In the genomic region with DNA sequence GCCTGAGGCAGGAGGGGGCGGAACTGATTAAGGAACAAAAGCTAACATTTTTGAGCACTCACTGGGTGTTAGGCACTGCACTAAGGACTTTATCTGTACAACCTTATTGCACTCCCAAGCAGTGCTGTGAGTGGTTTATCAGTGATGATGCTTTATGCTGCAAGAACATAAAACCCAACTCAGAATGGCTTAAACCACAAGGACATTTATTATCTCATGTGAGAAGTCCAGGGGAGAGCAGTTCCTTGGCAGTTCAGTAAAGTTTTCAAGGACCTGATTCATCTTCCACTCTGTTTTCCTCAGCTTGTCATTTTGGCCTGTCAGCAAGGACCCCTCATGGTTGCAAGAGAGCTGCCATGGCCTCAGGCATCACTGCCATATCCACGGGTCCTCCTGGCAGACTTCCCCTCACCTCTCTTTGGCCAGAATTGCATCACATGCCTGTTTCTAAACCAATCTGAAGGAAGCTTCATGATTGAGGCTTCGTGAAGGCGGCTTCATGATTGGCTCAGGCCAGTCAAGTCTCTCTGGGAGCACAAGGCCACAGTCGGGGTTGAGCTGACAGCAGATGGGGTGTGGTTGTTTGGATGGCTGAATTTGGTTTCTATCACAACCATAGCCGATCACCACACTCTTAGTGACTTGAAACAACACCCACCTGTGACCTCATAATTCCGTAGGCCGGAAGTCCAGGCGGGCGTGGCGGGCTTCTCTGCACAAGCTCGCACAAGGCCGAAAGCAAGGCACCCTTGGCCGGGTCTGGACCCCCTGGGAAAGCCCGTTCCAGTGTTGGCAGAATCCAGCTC, we compare ENCODE assay signal across 8 cellular contexts. TPM values are rescaled to one million over a fixed set of nuclear protein-coding genes. Genes with fewer than 3 reads are reported as not detected.
A peak's percentile ranks its signal among the peaks of the same experiment; 100 is the strongest.
DNase-seq lines count a peak whose midpoint lies in the region; ATAC-seq and TF ChIP-seq lines count a peak whose summit lies in the region.

No MANE protein-coding gene starts in this region.

- peaks cover 46% of the 10 kb centered on the region for H3K4me1 Mint-ChIP-seq in activated T-helper 1 cell treated with anti-CD3 and anti-CD28 coated beads, Interleukin-12 subunit alpha, Interleukin-12 subunit beta, Interleukin-2, Interleukin-4 antibody, amounts not matched to agents 30 ng/mL and 10 ng/mL and 1 ng/mL, durations not matched to agents 14 hours and 24 hours and 36 hours (ENCODE audit: low read depth)

- WGBS in lung, 2 donors, result 60 to 75% methylated on average over 15 of the region's 15 CpGs

- no peak overlapping the region for H3K4me3 ChIP-seq in lung
- no peak overlapping the region for H3K4me3 ChIP-seq in MG63

- peaks cover 2% of the 10 kb centered on the region for H3K36me3 Mint-ChIP-seq in activated T-helper 1 cell treated with anti-CD3 and anti-CD28 coated beads, Interleukin-12 subunit alpha, Interleukin-12 subunit beta, Interleukin-2, Interleukin-4 antibody, amounts not matched to agents 30 ng/mL and 10 ng/mL and 1 ng/mL, durations not matched to agents 14 hours and 24 hours and 36 hours (ENCODE audit: low read depth)

- no peak overlapping the region for H3K4me3 Mint-ChIP-seq in activated T-helper 1 cell treated with anti-CD3 and anti-CD28 coated beads, Interleukin-12 subunit alpha, Interleukin-12 subunit beta, Interleukin-2, Interleukin-4 antibody, amounts not matched to agents 30 ng/mL and 10 ng/mL and 1 ng/mL, durations not matched to agents 14 hours and 24 hours and 36 hours

- CTCF ChIA-PET in GM10248 (lab: Yijun Ruan, JAX), result interaction anchor here (1.2 to 6.1 kb wide), 6 partner anchors 9 to 229 kb away, joined by 4 to 44 read pairs (median 18); no protein-coding TSS in a partner anchor
- CTCF ChIA-PET in RWPE1 (lab: Yijun Ruan, JAX), result interaction anchor here (0.6 to 2.7 kb wide), 6 partner anchors 11 to 134 kb away, joined by 3 to 21 read pairs (median 4); a partner anchor contains a TSS

- peak overlapping the region; percentile 91 for H3K27ac Mint-ChIP-seq in activated T-helper 1 cell treated with anti-CD3 and anti-CD28 coated beads, Interleukin-12 subunit alpha, Interleukin-12 subunit beta, Interleukin-2, Interleukin-4 antibody, amounts not matched to agents 30 ng/mL and 10 ng/mL and 1 ng/mL, durations not matched to agents 14 hours and 24 hours and 36 hours

- POLR2A ChIA-PET in GM10248 (lab: Yijun Ruan, JAX) (no interaction called here), RWPE1 (lab: Yijun Ruan, JAX; ENCODE audit: low non-redundant PET) (interaction anchor here (0.5 kb wide), 1 partner anchor 138 kb away, joined by 7 read pairs; no protein-coding TSS in a partner anchor)

- H3K4me1 ChIP-seq in lung (ENCODE audit: control insufficient read depth in 2 of 2, insufficient read depth in 2 of 2, low read length in 2 of 2), result peaks cover 0 to 35% of the 10 kb centered on the region in 2 donors

- H3K9me3 Mint-ChIP-seq in activated T-helper 1 cell treated with anti-CD3 and anti-CD28 coated beads, Interleukin-12 subunit alpha, Interleukin-12 subunit beta, Interleukin-2, Interleukin-4 antibody, amounts not matched to agents 30 ng/mL and 10 ng/mL and 1 ng/mL, durations not matched to agents 14 hours and 24 hours and 36 hours, result no peaks in the 10 kb centered on the region

- H3K27me3 Mint-ChIP-seq in activated T-helper 1 cell treated with anti-CD3 and anti-CD28 coated beads, Interleukin-12 subunit alpha, Interleukin-12 subunit beta, Interleukin-2, Interleukin-4 antibody, amounts not matched to agents 30 ng/mL and 10 ng/mL and 1 ng/mL, durations not matched to agents 14 hours and 24 hours and 36 hours (ENCODE audit: insufficient read depth), result peaks cover 2% of the 10 kb centered on the region

- no peak for TF ChIP-seq CTCF in GM10248 (IDR thresholded peaks at IDR 0.05; ENCODE audit: control extremely low read depth, extremely low read depth, low read depth, missing control alignments)
- no peak for TF ChIP-seq CTCF in lung (IDR thresholded peaks at IDR 0.05; ENCODE audit: control extremely low read depth, extremely low read depth)
- TF ChIP-seq CTCF in RWPE1 (conservative IDR thresholded peaks at IDR 0.05; ENCODE audit: low read depth), result no peak

- H3K27ac ChIP-seq in lung (ENCODE audit: low read depth in 1 of 2, low read length in 1 of 2), result peak overlapping the region; percentile 79 to 80
- no peak overlapping the region for H3K27ac ChIP-seq in RWPE1

- H3K27me3 ChIP-seq in lung (ENCODE audit: control insufficient read depth, insufficient read depth) (no peaks in the 10 kb centered on the region), MG63 (no peaks in the 10 kb centered on the region)

- ATAC-seq in HG02973 (IDR thresholded peaks at IDR 0.05; ENCODE audit: unreplicated experiment) (peak; percentile 50), lung (ENCODE audit: insufficient read depth, low FRiP score) (no peak)

- H3K36me3 ChIP-seq in lung (ENCODE audit: control insufficient read depth in 2 of 2, insufficient read depth in 2 of 2, low read length in 2 of 2) (no peaks in the 10 kb centered on the region), MG63 (no peaks in the 10 kb centered on the region)

- H3K9me3 ChIP-seq in lung (ENCODE audit: control insufficient read depth in 2 of 2, insufficient read depth in 1 of 2, low read length in 1 of 2), result no peaks in the 10 kb centered on the region
- H3K9me3 ChIP-seq in MG63, result no peaks in the 10 kb centered on the region

- intact Hi-C loops in activated T-helper 1 cell treated with anti-CD3 and anti-CD28 coated beads, Interleukin-12 subunit alpha, Interleukin-12 subunit beta, Interleukin-2, Interleukin-4 antibody, amounts not matched to agents 30 ng/mL and 10 ng/mL and 1 ng/mL, durations not matched to agents 14 hours and 24 hours and 36 hours (cut with micrococcal nuclease), result loop anchor here (1.0 kb wide), 3 partner anchors 10 to 47 kb away; no protein-coding TSS in a partner anchor

- peak; percentile 60 for DNase-seq in GM10248 (ENCODE audit: extremely low spot score)
- no peak for DNase-seq in activated T-helper 1 cell treated with anti-CD3 and anti-CD28 coated beads, Interleukin-12 subunit alpha, Interleukin-12 subunit beta, Interleukin-2, Interleukin-4 antibody, amounts not matched to agents 30 ng/mL and 10 ng/mL and 1 ng/mL, durations not matched to agents 14 hours and 24 hours and 36 hours (ENCODE audit: low spot score)
- DNase-seq in lung (ENCODE audit: low spot score), result no peak
- DNase-seq in MG63, result no peak
- DNase-seq in T1000 (lab: John Stamatoyannopoulos, UW), result no peak
- no peak for DNase-seq in RWPE1 (ENCODE audit: low spot score)
- DNase-seq in NCI-H187 (lab: John Stamatoyannopoulos, UW), result no peak

RNA-seq across cellular contexts. Expression of a gene that starts 15.8 kb away (rescaled TPM):
- 0.21 and 0.22 TPM in 2 replicates for total RNA-seq in activated T-helper 1 cell treated with anti-CD3 and anti-CD28 coated beads, Interleukin-12 subunit alpha, Interleukin-12 subunit beta, Interleukin-2, Interleukin-4 antibody, amounts not matched to agents 30 ng/mL and 10 ng/mL and 1 ng/mL, durations not matched to agents 14 hours and 24 hours and 36 hours
- 1 to 10 TPM; 5.2 to 7.4 TPM for total RNA-seq in lung
- 10 to 100 TPM in 1 of 2 donors, 1 to 10 TPM in 1; 3.2 to 10.0 TPM for polyA plus RNA-seq in lung
- total RNA-seq in MG63 (2014; rRNA removed; shearing (Covaris generic); ENCODE audit: low replicate concordance), result not detected in 2 replicates

RNA-seq across cellular contexts. Expression of a gene that starts 23.1 kb away (rescaled TPM):
- 0.13 and 0.29 TPM in 2 replicates for total RNA-seq in activated T-helper 1 cell treated with anti-CD3 and anti-CD28 coated beads, Interleukin-12 subunit alpha, Interleukin-12 subunit beta, Interleukin-2, Interleukin-4 antibody, amounts not matched to agents 30 ng/mL and 10 ng/mL and 1 ng/mL, durations not matched to agents 14 hours and 24 hours and 36 hours
- total RNA-seq in lung, result 1 to 10 TPM; 4.1 to 4.9 TPM
- 1 to 10 TPM; 1.2 to 1.3 TPM for polyA plus RNA-seq in lung
- not detected in 2 replicates for total RNA-seq in MG63 (2014; rRNA removed; shearing (Covaris generic); ENCODE audit: low replicate concordance)

RNA-seq across cellular contexts. Expression of a gene that starts 43.7 kb away (rescaled TPM):
- not detected in 2 replicates for total RNA-seq in activated T-helper 1 cell treated with anti-CD3 and anti-CD28 coated beads, Interleukin-12 subunit alpha, Interleukin-12 subunit beta, Interleukin-2, Interleukin-4 antibody, amounts not matched to agents 30 ng/mL and 10 ng/mL and 1 ng/mL, durations not matched to agents 14 hours and 24 hours and 36 hours
- 1 to 10 TPM in 1 of 2 donors, under 1 TPM in 1; 0.40 to 3.0 TPM for total RNA-seq in lung
- 1 to 10 TPM; 1.3 to 6.2 TPM for polyA plus RNA-seq in lung
- not detected in 2 replicates for total RNA-seq in MG63 (2014; rRNA removed; shearing (Covaris generic); ENCODE audit: low replicate concordance)
